ENCODE assay signal across 6 cellular contexts in the genomic region with DNA sequence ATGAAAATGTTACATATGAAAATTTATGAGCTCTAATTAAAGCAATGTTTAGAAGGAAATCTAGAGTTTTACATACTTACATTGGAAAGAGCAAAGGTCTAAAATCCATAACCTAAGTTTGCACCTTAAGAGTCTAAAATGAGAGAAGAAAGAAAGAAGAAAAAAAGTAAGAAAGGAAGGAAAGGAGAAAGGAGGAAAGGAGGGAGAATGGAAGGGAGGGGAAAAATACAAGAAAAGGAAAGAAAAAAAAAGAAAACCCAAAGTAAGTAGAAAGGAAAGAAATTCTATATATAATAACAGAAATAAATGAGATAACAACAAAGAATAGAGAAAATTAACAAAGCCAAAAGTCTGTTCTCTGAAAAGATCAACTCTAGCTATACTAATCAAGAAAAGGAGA.
"Had no signal": no experiment of that assay in that cellular context is flagged by ENCODE, and none has a peak within 500 bp of the region (broad histone marks: within the 10 kb centered on the region; RNA-seq: fewer than 3 reads in every experiment).

No MANE protein-coding gene starts in this region.

- H3K4me3 Mint-ChIP-seq: GM23338, H9, HFFc6, IgD-negative memory B cell had no signal

- H3K4me1 Mint-ChIP-seq: GM23338, H9 had no signal

- H3K27me3 Mint-ChIP-seq: IgD-negative memory B cell had no signal

- H3K9me3 Mint-ChIP-seq: GM23338, H9, HFFc6, IgD-negative memory B cell had no signal

- H3K27ac Mint-ChIP-seq: GM23338, H9, HFFc6 had no signal

- ATAC-seq: GM23338 had no signal

- H3K4me3 ChIP-seq: GM23338 had no signal

- DNase-seq: H9, HCEC 1CT, HFFc6, KG1 had no signal
